ENCODE assay signal across 36 cellular contexts in the genomic region with DNA sequence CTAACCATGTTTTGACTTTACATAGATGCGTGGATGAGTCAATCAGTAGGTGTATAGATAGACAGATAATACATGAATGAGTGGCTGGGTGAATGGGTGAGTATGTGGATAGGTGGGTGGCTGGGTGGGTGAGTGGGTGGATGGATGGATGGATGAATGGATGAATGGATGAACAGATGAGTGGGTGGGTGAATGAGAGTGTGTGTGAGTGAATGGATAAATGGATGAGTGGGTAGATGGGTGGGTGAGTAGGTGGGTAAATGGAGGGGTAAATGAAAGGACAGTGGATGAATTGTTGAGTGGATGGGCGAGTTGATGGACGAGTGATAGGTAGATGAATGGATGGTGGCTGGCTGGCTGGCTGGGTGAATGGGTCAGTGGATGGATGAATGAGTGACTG. TPM values are rescaled to one million over a fixed set of nuclear protein-coding genes. Genes with fewer than 3 reads are reported as not detected.
"Had no signal": no experiment of that assay in that cellular context is flagged by ENCODE, and none has a peak within 500 bp of the region (broad histone marks: within the 10 kb centered on the region; RNA-seq: fewer than 3 reads in every experiment).

No MANE protein-coding gene starts in this region.

- DNase-seq: activated B cell treated with CpG ODN at 0.5 μM for 24 hours; activated CD4-positive, alpha-beta memory T cell treated with anti-CD3 and anti-CD28 coated beads, Interleukin-2, amount 10 ng/mL, durations not matched to agents 7 days and 5 days; activated CD4-positive, alpha-beta T cell treated with anti-CD3 and anti-CD28 coated beads for 4 hours; activated CD4-positive, alpha-beta T cell treated with anti-CD3 and anti-CD28 coated beads, Interleukin-2, amount 10 ng/mL, durations not matched to agents 24 days and 14 days; activated CD4-positive, alpha-beta T cell treated with anti-CD3 and anti-CD28 coated beads, Interleukin-2, amount 50 U/mL, for 1 hour; activated CD4-positive, alpha-beta T cell treated with anti-CD3 and anti-CD28 coated beads, Interleukin-2, amount 50 U/mL, for 4 hours; activated CD4-positive, CD25-positive, alpha-beta regulatory T cell treated with anti-CD3 and anti-CD28 coated beads, Interleukin-2, amount 50 U/mL, for 72 hours; activated CD8-positive, alpha-beta memory T cell treated with anti-CD3 and anti-CD28 coated beads, Interleukin-2, amount 50 U/mL, for 4 hours; activated effector memory CD4-positive, alpha-beta T cell treated with Interleukin-2 at 50 U/mL for 16 hours; activated gamma-delta T cell; activated naive CD4-positive, alpha-beta T cell treated with anti-CD3 and anti-CD28 coated beads, Interleukin-2, amount 10 ng/mL, durations not matched to agents 7 days and 5 days; activated naive CD4-positive, alpha-beta T cell treated with Interleukin-2 at 50 U/mL for 16 hours; activated naive CD8-positive, alpha-beta T cell treated with anti-CD3 and anti-CD28 coated beads, Interleukin-2, amount 10 ng/mL, durations not matched to agents 7 days and 5 days; activated naive CD8-positive, alpha-beta T cell treated with anti-CD3 and anti-CD28 coated beads, Interleukin-2, amount 50 U/mL, for 24 hours; activated T-cell treated with anti-CD3 and anti-CD28 coated beads for 4 hours; activated T-cell treated with anti-CD3 and anti-CD28 coated beads, Interleukin-2, amount 50 U/mL, for 1 hour; activated T-cell treated with anti-CD3 and anti-CD28 coated beads, Interleukin-2, amount 50 U/mL, for 4 hours; activated T-cell treated with anti-CD3 and anti-CD28 coated beads, Interleukin-2, amount 50 U/mL, for 72 hours; amygdala; anterior cingulate cortex; caudate nucleus; T-helper 1 cell; T-helper 2 cell; T-helper 9 cell had no signal

- H3K9me3 ChIP-seq: ascending aorta had no signal

- H3K27ac Mint-ChIP-seq: activated B cell treated with CpG ODN at 0.5 μM for 24 hours; activated CD4-positive, alpha-beta memory T cell treated with anti-CD3 and anti-CD28 coated beads, Interleukin-2, amount 10 ng/mL, durations not matched to agents 7 days and 5 days; activated CD4-positive, alpha-beta T cell treated with anti-CD3 and anti-CD28 coated beads, Interleukin-2, amount 10 ng/mL, durations not matched to agents 24 days and 14 days; activated naive CD4-positive, alpha-beta T cell treated with anti-CD3 and anti-CD28 coated beads, Interleukin-2, amount 10 ng/mL, durations not matched to agents 7 days and 5 days; activated naive CD4-positive, alpha-beta T cell treated with anti-CD3 and anti-CD28 coated beads, Interleukin-2, amount 50 U/mL, for 24 hours; activated naive CD8-positive, alpha-beta T cell; activated naive CD8-positive, alpha-beta T cell treated with anti-CD3 and anti-CD28 coated beads, Interleukin-2, amount 10 ng/mL, durations not matched to agents 7 days and 5 days; activated naive CD8-positive, alpha-beta T cell treated with anti-CD3 and anti-CD28 coated beads, Interleukin-2, amount 50 U/mL, for 24 hours; activated T-cell treated with anti-CD3 and anti-CD28 coated beads, Interleukin-2, amount 50 U/mL, for 72 hours; activated T-helper 1 cell treated with anti-CD3 and anti-CD28 coated beads, Interleukin-12 subunit alpha, Interleukin-12 subunit beta, Interleukin-2, Interleukin-4 antibody, amounts not matched to agents 30 ng/mL and 10 ng/mL and 1 ng/mL, durations not matched to agents 14 hours and 24 hours and 36 hours; activated T-helper 17 cell treated with anti-CD3 and anti-CD28 coated beads, Interleukin-2, amount 50 U/mL, for 72 hours; brain; T-helper 1 cell treated with Interleukin-12 subunit alpha and Interleukin-12 subunit beta and Interleukin-4 antibody, amounts not matched to agents 30 μg/mL and 1 μg/mL, for 36 hours; T-helper 2 cell treated with Interferon-gamma antibody and Interleukin-4, amounts not matched to agents 5 μg/mL and 100 μg/mL, for 36 hours had no signal

- ATAC-seq: activated naive CD8-positive, alpha-beta T cell treated with anti-CD3 and anti-CD28 coated beads, Interleukin-2, amount 50 U/mL, for 24 hours; activated T-cell treated with anti-CD3 and anti-CD28 coated beads, Interleukin-2, amount 50 U/mL, for 4 hours; activated T-cell treated with anti-CD3 and anti-CD28 coated beads, Interleukin-2, amount 50 U/mL, for 72 hours; activated T-helper 17 cell treated with anti-CD3 and anti-CD28 coated beads, Interleukin-2, amount 50 U/mL, for 72 hours had no signal

- H3K27ac ChIP-seq: ascending aorta, cardiac muscle cell, VCaP had no signal

- H3K4me1 Mint-ChIP-seq: activated B cell treated with CpG ODN at 0.5 μM for 24 hours; activated CD4-positive, alpha-beta memory T cell treated with anti-CD3 and anti-CD28 coated beads, Interleukin-2, amount 10 ng/mL, durations not matched to agents 7 days and 5 days; brain had no signal

- H3K9me3 Mint-ChIP-seq: activated naive CD4-positive, alpha-beta T cell treated with anti-CD3 and anti-CD28 coated beads, Interleukin-2, amount 50 U/mL, for 24 hours; activated naive CD8-positive, alpha-beta T cell treated with anti-CD3 and anti-CD28 coated beads, Interleukin-2, amount 50 U/mL, for 24 hours had no signal

- H3K4me3 ChIP-seq: ascending aorta, cardiac muscle cell had no signal

- H3K27me3 Mint-ChIP-seq: activated B cell treated with CpG ODN at 0.5 μM for 24 hours; activated CD4-positive, alpha-beta memory T cell treated with anti-CD3 and anti-CD28 coated beads, Interleukin-2, amount 10 ng/mL, durations not matched to agents 7 days and 5 days; activated CD4-positive, alpha-beta T cell treated with anti-CD3 and anti-CD28 coated beads, Interleukin-2, amount 10 ng/mL, durations not matched to agents 24 days and 14 days; activated naive CD4-positive, alpha-beta T cell treated with anti-CD3 and anti-CD28 coated beads, Interleukin-2, amount 10 ng/mL, durations not matched to agents 7 days and 5 days; activated naive CD4-positive, alpha-beta T cell treated with anti-CD3 and anti-CD28 coated beads, Interleukin-2, amount 50 U/mL, for 24 hours; activated naive CD8-positive, alpha-beta T cell; activated naive CD8-positive, alpha-beta T cell treated with anti-CD3 and anti-CD28 coated beads, Interleukin-2, amount 10 ng/mL, durations not matched to agents 7 days and 5 days; activated naive CD8-positive, alpha-beta T cell treated with anti-CD3 and anti-CD28 coated beads, Interleukin-2, amount 50 U/mL, for 24 hours; activated T-helper 17 cell treated with anti-CD3 and anti-CD28 coated beads, Interleukin-2, amount 50 U/mL, for 72 hours; brain had no signal

- H3K36me3 ChIP-seq: ascending aorta, cardiac muscle cell had no signal

- FAIRE-seq: colon, TTC549 had no signal

- H3K27me3 ChIP-seq: ascending aorta, cardiac muscle cell had no signal

- H3K4me1 ChIP-seq: ascending aorta had no signal

- H3K4me3 Mint-ChIP-seq: activated B cell treated with CpG ODN at 0.5 μM for 24 hours; activated CD4-positive, alpha-beta memory T cell treated with anti-CD3 and anti-CD28 coated beads, Interleukin-2, amount 10 ng/mL, durations not matched to agents 7 days and 5 days; activated CD4-positive, alpha-beta T cell treated with anti-CD3 and anti-CD28 coated beads, Interleukin-2, amount 10 ng/mL, durations not matched to agents 24 days and 14 days; activated naive CD4-positive, alpha-beta T cell treated with anti-CD3 and anti-CD28 coated beads, Interleukin-2, amount 10 ng/mL, durations not matched to agents 7 days and 5 days; activated naive CD4-positive, alpha-beta T cell treated with anti-CD3 and anti-CD28 coated beads, Interleukin-2, amount 50 U/mL, for 24 hours; activated naive CD8-positive, alpha-beta T cell; activated naive CD8-positive, alpha-beta T cell treated with anti-CD3 and anti-CD28 coated beads, Interleukin-2, amount 10 ng/mL, durations not matched to agents 7 days and 5 days; activated naive CD8-positive, alpha-beta T cell treated with anti-CD3 and anti-CD28 coated beads, Interleukin-2, amount 50 U/mL, for 24 hours; activated T-cell treated with anti-CD3 and anti-CD28 coated beads, Interleukin-2, amount 50 U/mL, for 4 hours; activated T-cell treated with anti-CD3 and anti-CD28 coated beads, Interleukin-2, amount 50 U/mL, for 72 hours; activated T-helper 1 cell treated with anti-CD3 and anti-CD28 coated beads, Interleukin-12 subunit alpha, Interleukin-12 subunit beta, Interleukin-2, Interleukin-4 antibody, amounts not matched to agents 30 ng/mL and 10 ng/mL and 1 ng/mL, durations not matched to agents 14 hours and 24 hours and 36 hours; activated T-helper 17 cell treated with anti-CD3 and anti-CD28 coated beads, Interleukin-2, amount 50 U/mL, for 72 hours; brain; T-helper 1 cell treated with Interleukin-12 subunit alpha and Interleukin-12 subunit beta and Interleukin-4 antibody, amounts not matched to agents 30 μg/mL and 1 μg/mL, for 36 hours; T-helper 2 cell treated with Interferon-gamma antibody and Interleukin-4, amounts not matched to agents 5 μg/mL and 100 μg/mL, for 36 hours had no signal

RNA-seq across cellular contexts. Expression of a gene that starts 23.2 kb away (rescaled TPM):
- total RNA-seq: ascending aorta had no signal
